In the genomic region with DNA sequence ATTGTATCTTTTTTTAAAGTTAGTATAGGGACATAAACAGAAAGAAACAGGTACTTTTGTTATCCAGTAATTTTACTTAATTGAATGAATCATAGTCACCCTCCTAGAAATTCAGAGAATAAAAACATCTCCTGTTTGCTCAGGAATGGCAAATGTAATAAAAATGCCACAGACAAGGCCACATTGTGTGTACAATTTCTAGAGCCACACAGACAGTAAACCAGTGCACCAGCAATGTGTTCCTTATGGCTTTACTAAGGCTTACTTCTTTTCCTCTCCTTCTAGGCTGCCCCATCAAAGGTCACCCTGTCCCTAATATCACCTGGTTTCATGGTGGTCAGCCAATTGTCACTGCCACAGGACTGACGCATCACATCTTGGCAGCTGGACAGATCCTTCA, we compare ENCODE assay signal across 27 cellular contexts.
"Had no signal": no experiment of that assay in that cellular context is flagged by ENCODE, and none has a peak within 500 bp of the region (broad histone marks: within the 10 kb centered on the region; RNA-seq: fewer than 3 reads in every experiment).

No MANE protein-coding gene starts in this region.

- H3K27ac Mint-ChIP-seq: immature natural killer cell; mesothelial cell of epicardium; naive thymus-derived CD4-positive, alpha-beta T cell; natural killer cell treated with Interleukin-12 subunit alpha and Interleukin-12 subunit beta and Interleukin-15 and Interleukin-18, amount 100 ng/mL, for 72 hours; stimulated activated memory B cell treated with anti-CD40 and anti-IgM and Interleukin-4, amounts not matched to agents 10 μg/mL and 1 μg/mL and 100 μg/mL, for 72 hours; stimulated activated naive CD8-positive, alpha-beta T cell treated with anti-CD3 and anti-CD28 coated beads, Interleukin-15, amount 100 ng/mL, for 72 hours; type B pancreatic cell had no signal

- H3K4me1 ChIP-seq: parathyroid adenoma, psoas muscle, right atrium auricular region, right lobe of liver, uterus had no signal

- H3K36me3 Mint-ChIP-seq: immature natural killer cell; naive thymus-derived CD4-positive, alpha-beta T cell; natural killer cell treated with Interleukin-12 subunit alpha and Interleukin-12 subunit beta and Interleukin-15 and Interleukin-18, amount 100 ng/mL, for 72 hours; stimulated activated memory B cell treated with anti-CD40 and anti-IgM and Interleukin-4, amounts not matched to agents 10 μg/mL and 1 μg/mL and 100 μg/mL, for 72 hours had no signal

- H3K27me3 ChIP-seq: neutrophil, right atrium auricular region, right lobe of liver, tibial nerve, uterus had no signal

- H3K9ac ChIP-seq: parathyroid adenoma had no signal

- H3K79me2 ChIP-seq: parathyroid adenoma had no signal

- H3K4me2 ChIP-seq: smooth muscle cell had no signal

- H3K27me3 Mint-ChIP-seq: stimulated activated memory B cell treated with anti-CD40 and anti-IgM and Interleukin-4, amounts not matched to agents 10 μg/mL and 1 μg/mL and 100 μg/mL, for 72 hours; stimulated activated naive CD8-positive, alpha-beta T cell treated with anti-CD3 and anti-CD28 coated beads, Interleukin-15, amount 100 ng/mL, for 72 hours; type B pancreatic cell had no signal

- H3K36me3 ChIP-seq: left ventricle myocardium inferior, neutrophil, right atrium auricular region, right lobe of liver, uterus had no signal

- H3K4me3 Mint-ChIP-seq: immature natural killer cell; mesothelial cell of epicardium; naive thymus-derived CD4-positive, alpha-beta T cell; natural killer cell treated with Interleukin-12 subunit alpha and Interleukin-12 subunit beta and Interleukin-15 and Interleukin-18, amount 100 ng/mL, for 72 hours; neural crest cell; stimulated activated memory B cell treated with anti-CD40 and anti-IgM and Interleukin-4, amounts not matched to agents 10 μg/mL and 1 μg/mL and 100 μg/mL, for 72 hours; stimulated activated naive CD8-positive, alpha-beta T cell treated with anti-CD3 and anti-CD28 coated beads, Interleukin-15, amount 100 ng/mL, for 72 hours; type B pancreatic cell had no signal

- H2AFZ ChIP-seq: parathyroid adenoma had no signal

- H3K4me3 ChIP-seq: left ventricle myocardium inferior, lung, psoas muscle, right atrium auricular region, right lobe of liver, smooth muscle cell, tibial nerve, uterus had no signal

- ATAC-seq: naive thymus-derived CD4-positive, alpha-beta T cell; natural killer cell treated with Interleukin-12 subunit alpha and Interleukin-12 subunit beta and Interleukin-15 and Interleukin-18, amount 100 ng/mL, for 72 hours; right lobe of liver; stimulated activated memory B cell treated with anti-CD40 and anti-IgM and Interleukin-4, amounts not matched to agents 10 μg/mL and 1 μg/mL and 100 μg/mL, for 72 hours; stimulated activated naive CD8-positive, alpha-beta T cell treated with anti-CD3 and anti-CD28 coated beads, Interleukin-15, amount 100 ng/mL, for 72 hours had no signal

- H3K4me1 Mint-ChIP-seq: immature natural killer cell; stimulated activated memory B cell treated with anti-CD40 and anti-IgM and Interleukin-4, amounts not matched to agents 10 μg/mL and 1 μg/mL and 100 μg/mL, for 72 hours; stimulated activated naive CD8-positive, alpha-beta T cell treated with anti-CD3 and anti-CD28 coated beads, Interleukin-15, amount 100 ng/mL, for 72 hours had no signal

- H3K9me3 Mint-ChIP-seq: natural killer cell treated with Interleukin-12 subunit alpha and Interleukin-12 subunit beta and Interleukin-15 and Interleukin-18, amount 100 ng/mL, for 72 hours had no signal

- DNase-seq: hippocampal formation; immature natural killer cell; kidney; left ventricle myocardium inferior; mesendoderm; naive thymus-derived CD4-positive, alpha-beta T cell; occipital lobe; psoas muscle; right lobe of liver; stimulated activated CD4-positive, alpha-beta T cell treated with anti-CD3 and anti-CD28 coated beads, Interleukin-1b, Interleukin-23, amount 100 ng/mL, for 48 hours; stimulated activated CD4-positive, alpha-beta T cell treated with anti-CD3 and anti-CD28 coated beads, Interleukin-2, amount 100 ng/mL, for 48 hours; stimulated activated CD4-positive, alpha-beta T cell treated with anti-CD3 and anti-CD28 coated beads, Interleukin-4, amount 100 ng/mL, for 4 hours; stimulated activated CD8-positive, alpha-beta memory T cell treated with anti-CD3 and anti-CD28 coated beads, Interleukin-4, amount 100 ng/mL, for 48 hours; stimulated activated naive CD4-positive, alpha-beta T cell treated with Interleukin-2 at 50 U/mL for 16 hours; stimulated activated naive CD8-positive, alpha-beta T cell treated with anti-CD3 and anti-CD28 coated beads, Interleukin-15, amount 100 ng/mL, for 72 hours had no signal

- H3K9me3 ChIP-seq: neutrophil, psoas muscle, right lobe of liver, uterus had no signal

- H3K27ac ChIP-seq: left ventricle myocardium inferior, neutrophil, parathyroid adenoma, psoas muscle, right atrium auricular region, right lobe of liver, tibial nerve, uterus had no signal
